ENCODE assay signal across 8 cellular contexts in genomic region chr6:132365319-132365907, GRCh38. TPM values are rescaled to one million over a fixed set of nuclear protein-coding genes. Genes with fewer than 3 reads are reported as not detected.
DNase-seq lines count a peak whose midpoint lies in the region; ATAC-seq and FAIRE-seq lines count a peak whose summit lies in the region.

No MANE protein-coding gene starts in this region.

- no peaks in the 10 kb centered on the region for H3K36me3 Mint-ChIP-seq in activated naive CD8-positive, alpha-beta T cell treated with anti-CD3 and anti-CD28 coated beads, Interleukin-2, amount 50 U/mL, for 24 hours (ENCODE audit: low read depth)

- peak overlapping the region; percentile 64 for H3K27ac Mint-ChIP-seq in activated naive CD8-positive, alpha-beta T cell treated with anti-CD3 and anti-CD28 coated beads, Interleukin-2, amount 50 U/mL, for 24 hours

- H3K27me3 Mint-ChIP-seq in activated naive CD8-positive, alpha-beta T cell treated with anti-CD3 and anti-CD28 coated beads, Interleukin-2, amount 50 U/mL, for 24 hours = peaks cover 23% of the 10 kb centered on the region

- DNase-seq in A172 (ENCODE audit: low spot score) (peak; percentile 62), GM19240 (ENCODE audit: insufficient read length, low spot score) (peak; percentile 21), OCI-M2 (lab: John Stamatoyannopoulos, UW; ENCODE audit: unreplicated experiment) (no peak), SHP77 (lab: John Stamatoyannopoulos, UW) (no peak), HTR-8/SVneo (ENCODE audit: insufficient read length, low spot score) (no peak)
- DNase-seq in activated naive CD8-positive, alpha-beta T cell treated with anti-CD3 and anti-CD28 coated beads, Interleukin-2, amount 50 U/mL, for 24 hours = no peak
- no peak for DNase-seq in NK-92 treated with Interleukin-12 subunit alpha and Interleukin-12 subunit beta, amount 100 ng/mL, for 24 hours (lab: John Stamatoyannopoulos, UW)

- no peak for FAIRE-seq in HTR-8/SVneo (lab: Jason Lieb, UNC)

- H3K9me3 Mint-ChIP-seq in activated naive CD8-positive, alpha-beta T cell treated with anti-CD3 and anti-CD28 coated beads, Interleukin-2, amount 50 U/mL, for 24 hours = no peaks in the 10 kb centered on the region

- H3K4me3 Mint-ChIP-seq in activated naive CD8-positive, alpha-beta T cell treated with anti-CD3 and anti-CD28 coated beads, Interleukin-2, amount 50 U/mL, for 24 hours = no peak overlapping the region

- H3K4me1 Mint-ChIP-seq in activated naive CD8-positive, alpha-beta T cell treated with anti-CD3 and anti-CD28 coated beads, Interleukin-2, amount 50 U/mL, for 24 hours = peaks cover 50% of the 10 kb centered on the region

- ATAC-seq in HG03066 (IDR thresholded peaks at IDR 0.05; ENCODE audit: low read depth, unreplicated experiment) = peak; percentile 96
- peak; percentile 89 for ATAC-seq in activated naive CD8-positive, alpha-beta T cell treated with anti-CD3 and anti-CD28 coated beads, Interleukin-2, amount 50 U/mL, for 24 hours

RNA-seq across cellular contexts. Expression of gene MOXD1, which starts 35.9 kb away (rescaled TPM):
- 18.5 and 27.5 TPM in 2 replicates for total RNA-seq in A172 (2014; rRNA removed; shearing (Covaris generic))

Comparison
In these comparisons a context has a peak if more than half of its experiments do, and no peak if none do; other contexts are left out.
1. DNase-seq: peak in A172 (single experiment) and GM19240 (single experiment); none in activated naive CD8-positive, alpha-beta T cell treated with anti-CD3 and anti-CD28 coated beads, Interleukin-2, amount 50 U/mL, for 24 hours (single experiment), OCI-M2 (single experiment), NK-92 treated with Interleukin-12 subunit alpha and Interleukin-12 subunit beta, amount 100 ng/mL, for 24 hours (single experiment), SHP77 (0 of 2) and HTR-8/SVneo (single experiment).